Comparison of ENCODE assay signal across 9 cellular contexts in genomic region chr12:44972746-44973421, GRCh38.
DNase-seq lines count a peak whose midpoint lies in the region; ATAC-seq and TF ChIP-seq lines count a peak whose summit lies in the region.
"Had no signal": no experiment of that assay in that cellular context is flagged by ENCODE, and none has a peak within 500 bp of the region (broad histone marks: within the 10 kb centered on the region; RNA-seq: fewer than 3 reads in every experiment).

No MANE protein-coding gene starts in this region.

- H3K36me3 Mint-ChIP-seq in activated T-cell treated with anti-CD3 and anti-CD28 coated beads, Interleukin-2, amount 50 U/mL, for 24 hours (ENCODE audit: low read depth): no peaks in the 10 kb centered on the region

- no peak overlapping the region for H3K27ac ChIP-seq in left ventricle myocardium inferior (replicated peaks)
- no peak overlapping the region for H3K27ac ChIP-seq in osteoblast (ENCODE audit: low read depth, low read length)
- no peak overlapping the region for H3K27ac ChIP-seq in vagina
- H3K27ac ChIP-seq: adrenal gland had no signal

- no peak for TF ChIP-seq POLR2A in vagina (IDR thresholded peaks at IDR 0.05)

- TF ChIP-seq CTCF in left ventricle myocardium inferior (IDR thresholded peaks at IDR 0.05; ENCODE audit: borderline replicate concordance) (peak; percentile 38), osteoblast (IDR thresholded peaks at IDR 0.05; ENCODE audit: extremely low read depth, low read depth, low read length) (peak; percentile 27), vagina (IDR thresholded peaks at IDR 0.05) (no peak)

- peaks cover 8% of the 10 kb centered on the region for H3K4me1 Mint-ChIP-seq in activated T-cell treated with anti-CD3 and anti-CD28 coated beads, Interleukin-2, amount 50 U/mL, for 24 hours (ENCODE audit: low read depth)

- H3K4me3 ChIP-seq in left ventricle myocardium inferior (no peak overlapping the region), osteoblast (ENCODE audit: insufficient read depth, low read length) (no peak overlapping the region), vagina (no peak overlapping the region)
- H3K4me3 ChIP-seq: adrenal gland had no signal

- no peaks in the 10 kb centered on the region for H3K9me3 Mint-ChIP-seq in activated T-cell treated with anti-CD3 and anti-CD28 coated beads, Interleukin-2, amount 50 U/mL, for 24 hours

- no peaks in the 10 kb centered on the region for H3K79me2 ChIP-seq in osteoblast (ENCODE audit: insufficient read depth, low read length)

- H3K4me3 Mint-ChIP-seq in activated T-cell treated with anti-CD3 and anti-CD28 coated beads, Interleukin-2, amount 50 U/mL, for 24 hours: no peak overlapping the region

- no peak for ATAC-seq in Right ventricle myocardium superior (ENCODE audit: poor library complexity)

- no peak for DNase-seq in left ventricle myocardium inferior
- no peak for DNase-seq in Right ventricle myocardium superior
- DNase-seq in HT-29 (ENCODE audit: low spot score): peak; percentile 53
- peak; percentile 0 for DNase-seq in amniotic epithelial cell (ENCODE audit: low read depth)
- DNase-seq in osteoblast (ENCODE audit: insufficient read length, low spot score, missing footprints): no peak
- DNase-seq in activated T-cell treated with anti-CD3 and anti-CD28 coated beads, Interleukin-2, amount 50 U/mL, for 24 hours: no peak
- no peak for DNase-seq in C1 segment of cervical spinal cord (lab: John Stamatoyannopoulos, UW)
- no peak for DNase-seq in vagina (ENCODE audit: extremely low spot score in 2 of 2)

- H3K4me1 ChIP-seq in left ventricle myocardium inferior: no peaks in the 10 kb centered on the region
- H3K4me1 ChIP-seq in osteoblast (ENCODE audit: insufficient read depth, low read length): no peaks in the 10 kb centered on the region
- H3K4me1 ChIP-seq in vagina: no peaks in the 10 kb centered on the region
- H3K4me1 ChIP-seq: adrenal gland had no signal

- H3K4me2 ChIP-seq in osteoblast (ENCODE audit: insufficient read depth, low read length): no peak overlapping the region

- H3K27me3 ChIP-seq in left ventricle myocardium inferior (ENCODE audit: low read depth): no peaks in the 10 kb centered on the region
- H3K27me3 ChIP-seq in osteoblast (ENCODE audit: insufficient read depth, low read length): no peaks in the 10 kb centered on the region
- no peaks in the 10 kb centered on the region for H3K27me3 ChIP-seq in vagina
- H3K27me3 ChIP-seq: adrenal gland had no signal

- H2AFZ ChIP-seq in osteoblast (ENCODE audit: low read length): no peak overlapping the region

- H3K36me3 ChIP-seq in left ventricle myocardium inferior: no peaks in the 10 kb centered on the region
- no peaks in the 10 kb centered on the region for H3K36me3 ChIP-seq in osteoblast (ENCODE audit: insufficient read depth, low read length)
- H3K36me3 ChIP-seq in vagina: no peaks in the 10 kb centered on the region
- H3K36me3 ChIP-seq: adrenal gland had no signal

- intact Hi-C loops in left ventricle myocardium inferior (cut with micrococcal nuclease) (no loop called here), Right ventricle myocardium superior (cut with DNase I) (no loop called here), vagina (cut with DNase I) (no loop called here)

- H3K9me3 ChIP-seq in left ventricle myocardium inferior (replicated peaks): no peaks in the 10 kb centered on the region
- H3K9me3 ChIP-seq in osteoblast (ENCODE audit: low read depth, low read length): no peaks in the 10 kb centered on the region
- no peaks in the 10 kb centered on the region for H3K9me3 ChIP-seq in vagina
- H3K9me3 ChIP-seq: adrenal gland had no signal

- H4K20me1 ChIP-seq in osteoblast (ENCODE audit: insufficient read depth, low read length): no peaks in the 10 kb centered on the region

- H3K27ac Mint-ChIP-seq in activated T-cell treated with anti-CD3 and anti-CD28 coated beads, Interleukin-2, amount 50 U/mL, for 24 hours: no peak overlapping the region

- H3K27me3 Mint-ChIP-seq in activated T-cell treated with anti-CD3 and anti-CD28 coated beads, Interleukin-2, amount 50 U/mL, for 24 hours: no peaks in the 10 kb centered on the region

Comparison
In these comparisons a context has a peak if more than half of its experiments do, and no peak if none do; other contexts are left out.
1. DNase-seq: peak in HT-29 (single experiment) and amniotic epithelial cell (single experiment); none in left ventricle myocardium inferior (single experiment), Right ventricle myocardium superior (single experiment), osteoblast (single experiment), activated T-cell treated with anti-CD3 and anti-CD28 coated beads, Interleukin-2, amount 50 U/mL, for 24 hours (single experiment), C1 segment of cervical spinal cord (0 of 14) and vagina (0 of 2).
2. CTCF ChIP-seq: peak in left ventricle myocardium inferior (single experiment) and osteoblast (single experiment); none in vagina (0 of 3).